Comparison of ENCODE assay signal across 14 cellular contexts in genomic region chr5:69007086-69007672, GRCh38.
A peak's percentile ranks its signal among the peaks of the same experiment; 100 is the strongest.
DNase-seq lines count a peak whose midpoint lies in the region; ATAC-seq, FAIRE-seq and TF ChIP-seq lines count a peak whose summit lies in the region.
"Had no signal": no experiment of that assay in that cellular context is flagged by ENCODE, and none has a peak within 500 bp of the region (broad histone marks: within the 10 kb centered on the region; RNA-seq: fewer than 3 reads in every experiment).

No MANE protein-coding gene starts in this region.

- BruUV-seq in K562 (replicated peaks; lab: Mats Ljungman, UMichigan), result no TSS peak

- FAIRE-seq in K562 (lab: Jason Lieb, UNC), result no peak

- intact Hi-C loops in K562 (cut with micrococcal nuclease), result loop anchor here (10.0 kb wide), 1 partner anchor 122 kb away; no protein-coding TSS in a partner anchor

- TF ChIP-seq CTCF in HEK293 (tag by site-specific recombination; IDR thresholded peaks at IDR 0.05) (no peak), K562 (IDR thresholded peaks at IDR 0.05 in 2 of 3, conservative IDR thresholded peaks at IDR 0.05 in 1 of 3; ENCODE audit: insufficient read depth in 2 of 3, low read depth in 1 of 3, low read length in 3 of 3) (no peak)

- in situ Hi-C loops in K562 (cut with MboI), result no loop called here

- TF ChIP-seq RAD21 in K562 (CRISPR knock-in tag; conservative IDR thresholded peaks at IDR 0.05 in 1 of 2, IDR thresholded peaks at IDR 0.05 in 1 of 2), result no peak

- no peak overlapping the region for H3K9ac ChIP-seq in K562 (ENCODE audit: insufficient read depth in 1 of 2, low read depth in 2 of 2, low read length in 2 of 2)
- H3K9ac ChIP-seq: neural progenitor cell had no signal

- no peaks in the 10 kb centered on the region for H3K9me3 ChIP-seq in HEK293 (ENCODE audit: control insufficient read depth, insufficient read depth, low read depth, low read length)
- no peaks in the 10 kb centered on the region for H3K9me3 ChIP-seq in K562 (replicated peaks; ENCODE audit: control insufficient read depth, insufficient read depth, low read depth, low read length)
- H3K9me3 ChIP-seq: mucosa of descending colon, prostate gland, tibial nerve had no signal

- peaks cover 0 to 3% of the 10 kb centered on the region in 2 experiments; a peak in 1 of 5 replicates for H3K27me3 ChIP-seq in K562 (ENCODE audit: control insufficient read depth in 2 of 2, insufficient read depth in 2 of 2, low read length in 2 of 2)
- H3K27me3 ChIP-seq: neural progenitor cell, tibial nerve had no signal

- H3K36me3 ChIP-seq in HEK293 (ENCODE audit: control insufficient read depth in 2 of 2, insufficient read depth in 1 of 2, low read length in 2 of 2) (no peaks in the 10 kb centered on the region), K562 (ENCODE audit: control insufficient read depth, insufficient read depth, low read length) (no peaks in the 10 kb centered on the region)
- H3K36me3 ChIP-seq: neural progenitor cell, prostate gland, tibial nerve had no signal

- TF ChIP-seq POLR2A in K562 (conservative IDR thresholded peaks at IDR 0.05), result no peak

- H3K4me1 ChIP-seq in HEK293 (ENCODE audit: control insufficient read depth, insufficient read depth, low read length), result 0 out of 2 replicates have a peak, but pooled peaks cover 2% of the 10 kb centered on the region
- H3K4me1 ChIP-seq in K562 (replicated peaks in 1 of 2; ENCODE audit: control insufficient read depth in 2 of 2, insufficient read depth in 2 of 2, low read length in 2 of 2), result no peaks in the 10 kb centered on the region
- H3K4me1 ChIP-seq: neural progenitor cell, prostate gland had no signal

- no peak overlapping the region for H3K4me3 ChIP-seq in HEK293 (ENCODE audit: low read depth, low read length)
- H3K4me3 ChIP-seq in K562, result no peak overlapping the region
- H3K4me3 ChIP-seq: mucosa of descending colon, neural progenitor cell, prostate gland, skin epidermis, tibial nerve had no signal

- no peaks in the 10 kb centered on the region for H3K79me2 ChIP-seq in K562 (ENCODE audit: control insufficient read depth, insufficient read depth, low read length)

- H3K4me2 ChIP-seq in K562 (ENCODE audit: insufficient read depth, low read length), result no peak overlapping the region
- H3K4me2 ChIP-seq: neural progenitor cell had no signal

- no peak overlapping the region for H3K27ac ChIP-seq in HEK293 (ENCODE audit: extremely low read depth, low read depth, low read length)
- H3K27ac ChIP-seq in K562 (ENCODE audit: extremely low read depth, low read depth, low read length), result no peak overlapping the region
- H3K27ac ChIP-seq: neural progenitor cell, prostate gland, tibial nerve had no signal

- H3K9me1 ChIP-seq in K562 (ENCODE audit: control insufficient read depth, insufficient read depth, low read length), result no peaks in the 10 kb centered on the region

- H4K20me1 ChIP-seq in K562 (replicated peaks; ENCODE audit: control insufficient read depth, insufficient read depth, low read length), result no peaks in the 10 kb centered on the region

- POLR2A ChIA-PET in HEK293 (lab: Yijun Ruan, JAX) (no interaction called here), K562 (lab: Yijun Ruan, JAX) (no interaction called here)

- CTCF ChIA-PET in HEK293 (lab: Yijun Ruan, JAX), result interaction anchor here (0.6 to 2.4 kb wide), 13 partner anchors 11 to 723 kb away, joined by 3 to 10 read pairs (median 3); no protein-coding TSS in a partner anchor
- CTCF ChIA-PET in K562 (lab: Yijun Ruan, JAX; ENCODE audit: low intra/inter-chr PET ratio), result interaction anchor here (1.0 to 2.8 kb wide), 2 partner anchors 17 to 721 kb away, joined by 3 to 11 read pairs; no protein-coding TSS in a partner anchor

- peak; percentile 70 for DNase-seq in NCI-H2171 treated with DMSO at 0.1 percent for 48 hours (lab: John Stamatoyannopoulos, UW)
- no peak for DNase-seq in K562 (ENCODE audit: extremely low read depth in 1 of 4, low spot score in 3 of 4)
- peak; percentile 4 for DNase-seq in pons (ENCODE audit: low spot score)
- no peak for DNase-seq in HUDEP-2 (lab: John Stamatoyannopoulos, UW; ENCODE audit: unreplicated experiment in 76 of 76)
- DNase-seq: cortex of kidney, NCI-H446 treated with DMSO at 0.1 percent for 48 hours had no signal

- ATAC-seq in K562, result no peak
- ATAC-seq in GM19452 (IDR thresholded peaks at IDR 0.05; ENCODE audit: unreplicated experiment), result no peak
- no peak for ATAC-seq in GM18907 (IDR thresholded peaks at IDR 0.05; ENCODE audit: unreplicated experiment)

- H2AFZ ChIP-seq in K562 (ENCODE audit: low read depth, low read length), result no peak overlapping the region
- H2AFZ ChIP-seq: neural progenitor cell had no signal

- 6% methylated on average over 7 of the region's 7 CpGs for WGBS in K562 (ENCODE audit: insufficient coverage, low coverage, missing lambda C conversion rate)

- no peak for TF ChIP-seq EP300 in K562 (IDR thresholded peaks at IDR 0.05; ENCODE audit: low read length)

TF ChIP-seq in HEK293, 187 proteins besides CTCF, POLR2A, EP300 and RAD21 (continues in another document):
- TF ChIP-seq MYNN (tag by site-specific recombination; IDR thresholded peaks at IDR 0.05; ENCODE audit: borderline replicate concordance), result peak; percentile 80
- peak; percentile 23; the same call in 1 of the 2 replicates for TF ChIP-seq ZNF341 (tag by site-specific recombination; IDR thresholded peaks at IDR 0.05; ENCODE audit: low read depth)
- 0 out of 2 replicates have a peak, but pooled peaks have one; percentile 19 for TF ChIP-seq PRDM6 (tag by site-specific recombination; IDR thresholded peaks at IDR 0.05)
- TF ChIP-seq ZSCAN4 (tag by site-specific recombination; IDR thresholded peaks at IDR 0.05), result no peak
- TF ChIP-seq ZFP41 (tag by site-specific recombination; IDR thresholded peaks at IDR 0.05; ENCODE audit: borderline replicate concordance), result no peak
- no peak for TF ChIP-seq ZNF146 (tag by site-specific recombination; IDR thresholded peaks at IDR 0.05)

TF ChIP-seq in K562, 482 proteins besides CTCF, POLR2A, EP300 and RAD21:
- TF ChIP-seq IRF2 (CRISPR knock-in tag; IDR thresholded peaks at IDR 0.05) (no peak), ATF7 (IDR thresholded peaks at IDR 0.05) (peak; percentile 68; the same call in 1 of the 2 replicates), CEBPG (CRISPR knock-in tag; IDR thresholded peaks at IDR 0.05) (no peak), CEBPG (tag; conservative IDR thresholded peaks at IDR 0.05 in 1 of 2, IDR thresholded peaks at IDR 0.05 in 1 of 2) (0 out of 4 replicates have a peak, but pooled peaks of 1 of the 2 experiments have one; percentile 14)
- TF ChIP-seq, protein P1, sequence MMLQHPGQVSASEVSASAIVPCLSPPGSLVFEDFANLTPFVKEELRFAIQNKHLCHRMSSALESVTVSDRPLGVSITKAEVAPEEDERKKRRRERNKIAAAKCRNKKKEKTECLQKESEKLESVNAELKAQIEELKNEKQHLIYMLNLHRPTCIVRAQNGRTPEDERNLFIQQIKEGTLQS (IDR thresholded peaks at IDR 0.05), result peak; percentile 60
- TF ChIP-seq, protein P1 (CRISPR knock-in tag; conservative IDR thresholded peaks at IDR 0.05), result no peak

Comparison
In these comparisons a context has a peak if more than half of its experiments do, and no peak if none do; other contexts are left out.
1. DNase-seq: peak in NCI-H2171 treated with DMSO at 0.1 percent for 48 hours (single experiment) and pons (single experiment); none in K562 (0 of 4) and HUDEP-2 (0 of 76).
2. Of the 44 proteins assayed by ChIP-seq in both K562 and HEK293: peak only in K562: none; only in HEK293: ATF2, MYNN, PRDM10 and ZEB2; in both: none; in neither: 40.